8 cellular contexts compared by ENCODE assay signal in the genomic region with DNA sequence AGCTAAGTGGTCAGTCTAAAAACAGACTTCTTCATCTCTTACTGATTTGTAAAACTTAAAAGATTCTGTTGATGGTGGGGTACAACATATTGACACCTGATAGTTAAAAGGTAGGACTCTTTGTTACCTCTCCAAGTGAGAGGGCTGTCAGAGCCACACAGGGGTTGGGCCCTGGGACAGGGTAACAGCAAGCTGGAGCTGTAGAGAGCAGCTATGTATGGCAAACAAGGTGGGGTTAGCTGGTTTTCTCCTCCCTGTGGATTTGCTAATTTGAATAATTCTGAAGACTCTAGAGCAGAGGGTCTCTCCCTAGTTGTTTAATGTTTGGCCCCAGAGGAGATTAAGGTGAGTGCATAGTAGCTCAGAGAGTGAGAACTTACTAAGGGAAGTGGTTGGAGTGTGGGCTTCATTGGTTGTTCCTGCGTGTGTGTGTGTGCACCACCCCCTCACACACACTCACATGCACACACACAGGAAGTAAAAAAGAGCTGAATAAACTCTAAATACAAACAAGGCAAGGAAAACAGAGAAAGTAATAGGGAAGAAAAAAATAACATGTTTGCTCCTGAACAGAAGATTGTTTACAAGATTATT. TPM values are rescaled to one million over a fixed set of nuclear protein-coding genes. Genes with fewer than 3 reads are reported as not detected.
DNase-seq lines count a peak whose midpoint lies in the region; ATAC-seq lines count a peak whose summit lies in the region.

No MANE protein-coding gene starts in this region.

- peak overlapping the region; percentile 58 to 94 (median 68) for H3K27ac Mint-ChIP-seq in CD8-positive, alpha-beta memory T cell
- H3K27ac Mint-ChIP-seq in activated naive CD8-positive, alpha-beta T cell treated with anti-CD3 and anti-CD28 coated beads, Interleukin-2, amount 10 ng/mL, durations not matched to agents 7 days and 5 days: peak overlapping the region; percentile 15

- DNase-seq in CD8-positive, alpha-beta memory T cell: peak in 2 of 5 donors; percentile 17 to 24
- no peak for DNase-seq in activated naive CD8-positive, alpha-beta T cell treated with anti-CD3 and anti-CD28 coated beads, Interleukin-2, amount 10 ng/mL, durations not matched to agents 7 days and 5 days
- DNase-seq in NCI-H510A (lab: John Stamatoyannopoulos, UW) (no peak), NCI-H345 (lab: John Stamatoyannopoulos, UW) (no peak), 8988T (no peak), activated gamma-delta T cell (lab: John Stamatoyannopoulos, UW) (no peak)

- POLR2A ChIA-PET in CD8-positive, alpha-beta memory T cell (lab: Charles Lee): interaction anchor here (1.1 kb wide), 1 partner anchor 31 kb away, joined by 3 read pairs; a partner anchor contains a TSS
- POLR2A ChIA-PET in activated naive CD8-positive, alpha-beta T cell treated with anti-CD3 and anti-CD28 coated beads, Interleukin-2, amount 10 ng/mL, durations not matched to agents 7 days and 5 days (lab: Charles Lee): interaction anchor here (0.7 to 0.9 kb wide), 2 partner anchors 22 to 32 kb away, joined by 3 read pairs; a partner anchor contains a TSS

- H3K4me3 Mint-ChIP-seq in CD8-positive, alpha-beta memory T cell: peak overlapping the region in 5 of 7 donors; percentile 21 to 88 (median 30)
- peak overlapping the region; percentile 32 for H3K4me3 Mint-ChIP-seq in activated naive CD8-positive, alpha-beta T cell treated with anti-CD3 and anti-CD28 coated beads, Interleukin-2, amount 10 ng/mL, durations not matched to agents 7 days and 5 days

- no peaks in the 10 kb centered on the region for H3K27me3 ChIP-seq in CD8-positive, alpha-beta memory T cell (ENCODE audit: insufficient read depth, low read length, poor library complexity, severe bottlenecking)

- peaks cover 2 to 3% of the 10 kb centered on the region in 2 donors for H3K27me3 Mint-ChIP-seq in CD8-positive, alpha-beta memory T cell
- H3K27me3 Mint-ChIP-seq in activated naive CD8-positive, alpha-beta T cell treated with anti-CD3 and anti-CD28 coated beads, Interleukin-2, amount 10 ng/mL, durations not matched to agents 7 days and 5 days: no peaks in the 10 kb centered on the region

- peak; percentile 96 for ATAC-seq in GM19438 (IDR thresholded peaks at IDR 0.05; ENCODE audit: low read depth, unreplicated experiment)
- peak; percentile 97 for ATAC-seq in HG03097 (IDR thresholded peaks at IDR 0.05; ENCODE audit: low FRiP score, unreplicated experiment)
- ATAC-seq in activated naive CD8-positive, alpha-beta T cell treated with anti-CD3 and anti-CD28 coated beads, Interleukin-2, amount 10 ng/mL, durations not matched to agents 7 days and 5 days (ENCODE audit: low read depth): peak; percentile 97

- no peak overlapping the region for H3K27ac ChIP-seq in CD8-positive, alpha-beta memory T cell (ENCODE audit: low read depth, low read length)

- H3K36me3 ChIP-seq in CD8-positive, alpha-beta memory T cell (ENCODE audit: insufficient read depth, low read length): no peaks in the 10 kb centered on the region

- no peak overlapping the region for H3K4me3 ChIP-seq in CD8-positive, alpha-beta memory T cell (ENCODE audit: low read length)

- peaks cover 14% of the 10 kb centered on the region for H3K4me1 ChIP-seq in CD8-positive, alpha-beta memory T cell (ENCODE audit: insufficient read depth, low read length)

- H3K9me3 Mint-ChIP-seq in CD8-positive, alpha-beta memory T cell: peaks cover 0 to 3% (median 0%) of the 10 kb centered on the region in 5 donors
- H3K9me3 Mint-ChIP-seq in activated naive CD8-positive, alpha-beta T cell treated with anti-CD3 and anti-CD28 coated beads, Interleukin-2, amount 10 ng/mL, durations not matched to agents 7 days and 5 days: no peaks in the 10 kb centered on the region

- H3K36me3 Mint-ChIP-seq in CD8-positive, alpha-beta memory T cell: no peaks in the 10 kb centered on the region
- peaks cover 4% of the 10 kb centered on the region for H3K36me3 Mint-ChIP-seq in activated naive CD8-positive, alpha-beta T cell treated with anti-CD3 and anti-CD28 coated beads, Interleukin-2, amount 10 ng/mL, durations not matched to agents 7 days and 5 days

- H3K9me3 ChIP-seq in CD8-positive, alpha-beta memory T cell (ENCODE audit: low read length): no peaks in the 10 kb centered on the region

- CTCF ChIA-PET in CD8-positive, alpha-beta memory T cell (lab: Charles Lee): interaction anchor here (1.0 kb wide), 1 partner anchor 30 kb away, joined by 3 read pairs; no protein-coding TSS in a partner anchor

- peaks cover 20 to 29% (median 27%) of the 10 kb centered on the region in 3 donors for H3K4me1 Mint-ChIP-seq in CD8-positive, alpha-beta memory T cell
- H3K4me1 Mint-ChIP-seq in activated naive CD8-positive, alpha-beta T cell treated with anti-CD3 and anti-CD28 coated beads, Interleukin-2, amount 10 ng/mL, durations not matched to agents 7 days and 5 days: peaks cover 13% of the 10 kb centered on the region

RNA-seq across cellular contexts. Expression of a gene that starts 9.2 kb away (rescaled TPM):
- total RNA-seq in CD8-positive, alpha-beta memory T cell: 1 to 10 TPM; 1.7 to 2.7 TPM
- 3.5 TPM for polyA plus RNA-seq in CD8-positive, alpha-beta memory T cell
- total RNA-seq in activated naive CD8-positive, alpha-beta T cell treated with anti-CD3 and anti-CD28 coated beads, Interleukin-2, amount 10 ng/mL, durations not matched to agents 7 days and 5 days: 1 to 10 TPM; 1.9 to 2.4 TPM

RNA-seq across cellular contexts. Expression of a gene that starts 31.6 kb away (rescaled TPM):
- total RNA-seq in CD8-positive, alpha-beta memory T cell: 10 to 100 TPM; 14.8 to 15.6 TPM
- polyA plus RNA-seq in CD8-positive, alpha-beta memory T cell: 15.3 TPM
- total RNA-seq in activated naive CD8-positive, alpha-beta T cell treated with anti-CD3 and anti-CD28 coated beads, Interleukin-2, amount 10 ng/mL, durations not matched to agents 7 days and 5 days: 10 to 100 TPM; 18.4 to 18.7 TPM
